12 cellular contexts compared by ENCODE assay signal in the genomic region with DNA sequence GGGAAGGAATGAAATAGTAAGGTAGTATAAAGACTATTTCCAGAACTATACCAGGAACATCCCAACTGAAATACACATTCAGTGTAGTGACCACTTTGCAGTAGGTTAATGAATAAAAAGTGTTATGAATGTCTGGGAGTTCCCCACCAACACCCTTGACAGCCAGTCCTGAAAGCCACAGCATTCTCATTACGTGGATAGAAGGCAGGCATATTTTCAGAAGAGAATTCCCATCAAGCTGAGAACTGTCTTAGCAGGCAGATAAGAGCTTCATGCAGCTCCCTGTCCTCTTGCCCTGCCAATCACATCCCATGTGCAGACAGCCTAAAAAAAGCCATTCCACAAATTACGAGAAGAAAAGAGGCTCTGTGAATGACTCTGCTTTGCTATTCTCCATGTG.
"Had no signal": no experiment of that assay in that cellular context is flagged by ENCODE, and none has a peak within 500 bp of the region (broad histone marks: within the 10 kb centered on the region; RNA-seq: fewer than 3 reads in every experiment).

No MANE protein-coding gene starts in this region.

- DNase-seq: activated CD4-positive, alpha-beta T cell treated with anti-CD3 and anti-CD28 coated beads for 1 hour; activated gamma-delta T cell; adrenal gland; effector memory CD8-positive, alpha-beta T cell; hippocampal formation; islet precursor cell; stimulated activated CD4-positive, alpha-beta T cell treated with anti-CD3 and anti-CD28 coated beads, Interleukin-2, amount 100 ng/mL, for 24 hours; stimulated activated naive CD4-positive, alpha-beta T cell treated with Interleukin-2 at 50 U/mL for 16 hours; thyroid gland; WERI-Rb-1 had no signal

- FAIRE-seq: bronchial epithelial cell had no signal

- ATAC-seq: effector memory CD8-positive, alpha-beta T cell; left lobe of liver had no signal
